ENCODE assay signal across 8 cellular contexts in genomic region chr6:90584636-90585255, GRCh38. TPM values are rescaled to one million over a fixed set of nuclear protein-coding genes. Genes with fewer than 3 reads are reported as not detected.
A peak's percentile ranks its signal among the peaks of the same experiment; 100 is the strongest.
DNase-seq lines count a peak whose midpoint lies in the region; ATAC-seq, FAIRE-seq and TF ChIP-seq lines count a peak whose summit lies in the region.

No MANE protein-coding gene starts in this region.

- DNase-seq in MCF 10A (ENCODE audit: unreplicated experiment) (no peak), breast epithelium (ENCODE audit: low spot score in 2 of 2) (no peak), Kasumi-1 (lab: John Stamatoyannopoulos, UW) (peak; percentile 6 to 53), H1 (ENCODE audit: low read depth in 1 of 2, low spot score in 2 of 2) (no peak), GM19240 (ENCODE audit: insufficient read length, low spot score) (no peak), activated gamma-delta T cell treated with Interleukin-2 at 50 U/mL for 16 hours (no peak)
- DNase-seq in stimulated activated naive B cell treated with anti-CD40 and anti-IgM and Interleukin-4, amounts not matched to agents 10 μg/mL and 1 μg/mL and 100 μg/mL, for 72 hours: no peak

- TF ChIP-seq CTCF in MCF 10A (IDR thresholded peaks at IDR 0.05; ENCODE audit: unreplicated experiment) (no peak), breast epithelium (IDR thresholded peaks at IDR 0.05) (no peak), H1 (IDR thresholded peaks at IDR 0.05; ENCODE audit: control extremely low read depth in 1 of 3, insufficient read depth in 1 of 3, low read depth in 1 of 3, low read length in 3 of 3) (no peak)

- H3K9me3 Mint-ChIP-seq in MCF 10A (ENCODE audit: unreplicated experiment): no peaks in the 10 kb centered on the region
- no peaks in the 10 kb centered on the region for H3K9me3 Mint-ChIP-seq in stimulated activated naive B cell treated with anti-CD40 and anti-IgM and Interleukin-4, amounts not matched to agents 10 μg/mL and 1 μg/mL and 100 μg/mL, for 72 hours

- no peak overlapping the region for H3K27ac Mint-ChIP-seq in MCF 10A (ENCODE audit: low read depth, unreplicated experiment)
- H3K27ac Mint-ChIP-seq in stimulated activated naive B cell treated with anti-CD40 and anti-IgM and Interleukin-4, amounts not matched to agents 10 μg/mL and 1 μg/mL and 100 μg/mL, for 72 hours: peak overlapping the region; percentile 9

- peak overlapping the region; percentile 92 for H3K4me3 Mint-ChIP-seq in MCF 10A (ENCODE audit: unreplicated experiment)
- peak overlapping the region; percentile 48 to 50 for H3K4me3 Mint-ChIP-seq in stimulated activated naive B cell treated with anti-CD40 and anti-IgM and Interleukin-4, amounts not matched to agents 10 μg/mL and 1 μg/mL and 100 μg/mL, for 72 hours

- BruUV-seq in MCF 10A (replicated peaks; lab: Mats Ljungman, UMichigan): no TSS peak

- no peak for TF ChIP-seq EP300 in H1 (IDR thresholded peaks at IDR 0.05; ENCODE audit: borderline replicate concordance in 1 of 2, low read depth in 2 of 2, low read length in 2 of 2)

- no peak overlapping the region for H2BK12ac ChIP-seq in H1 (ENCODE audit: low read depth, low read length)

- POLR2A ChIA-PET in MCF 10A (lab: Yijun Ruan, JAX) (no interaction called here), H1 (lab: Charles Lee; ENCODE audit: partially characterized antibody) (no interaction called here)

- H3K27me3 ChIP-seq in breast epithelium (no peaks in the 10 kb centered on the region), H1 (replicated peaks in 1 of 4; ENCODE audit: control insufficient read depth in 3 of 4, extremely low read depth in 1 of 4, insufficient read depth in 3 of 4, low read length in 3 of 4) (no peaks in the 10 kb centered on the region; a peak in 3 of 7 replicates)

- H3K56ac ChIP-seq in H1 (replicated peaks; ENCODE audit: insufficient read length, low read depth, low read length): no peak overlapping the region

- CTCF ChIA-PET in MCF 10A (lab: Yijun Ruan, JAX) (interaction anchor here (1.1 kb wide), 1 partner anchor 636 kb away, joined by 3 read pairs; no protein-coding TSS in a partner anchor), H1 (lab: Charles Lee; ENCODE audit: partially characterized antibody) (no interaction called here)

- H3K4me1 ChIP-seq in breast epithelium (peaks cover 0 to 10% of the 10 kb centered on the region in 2 donors), H1 (replicated peaks in 1 of 4; ENCODE audit: control insufficient read depth in 3 of 4, insufficient read depth in 4 of 4, low read length in 3 of 4) (no peaks in the 10 kb centered on the region)

- H4K20me1 ChIP-seq in H1 (replicated peaks in 1 of 2; ENCODE audit: control insufficient read depth in 1 of 2, insufficient read depth in 2 of 2, low read length in 2 of 2): peaks cover 7 to 8% of the 10 kb centered on the region in 2 experiments

- no peak overlapping the region for H3K4ac ChIP-seq in H1 (replicated peaks; ENCODE audit: insufficient read length, low read depth, low read length)

- H2BK20ac ChIP-seq in H1 (ENCODE audit: low read length): no peak overlapping the region

- no peak for TF ChIP-seq RAD21 in H1 (IDR thresholded peaks at IDR 0.05 in 1 of 2, conservative IDR thresholded peaks at IDR 0.05 in 1 of 2; ENCODE audit: low read depth in 2 of 2, low read length in 2 of 2)

- H2BK5ac ChIP-seq in H1 (ENCODE audit: low read depth, low read length): no peak overlapping the region

- 87% methylated on average over 2 of the region's 2 CpGs; no CpG with 5 or more reads in 1 of the 2 experiments for WGBS in H1 (ENCODE audit: extremely low coverage in 1 of 2, insufficient coverage in 1 of 2, insufficient read length in 1 of 2, insufficient replicate concordance in 2 of 2, low coverage in 1 of 2, low lambda C conversion rate in 2 of 2, missing lambda C conversion rate in 1 of 2), 2 experiments

- no peak overlapping the region for H2BK120ac ChIP-seq in H1 (replicated peaks; ENCODE audit: low read depth, low read length)

- peak overlapping the region in 1 of 4 experiments; percentile 14; a peak in 1 of 7 replicates for H3K9ac ChIP-seq in H1 (replicated peaks in 1 of 4; ENCODE audit: extremely low read depth in 1 of 4, low read depth in 3 of 4, low read length in 3 of 4)

- H3K79me2 ChIP-seq in H1 (ENCODE audit: control insufficient read depth in 1 of 2, insufficient read depth in 2 of 2, low read length in 2 of 2): peaks cover 0 to 67% of the 10 kb centered on the region in 2 experiments; a peak in 3 of 4 replicates

- no peaks in the 10 kb centered on the region; the same call in 1 of the 2 replicates for H3K79me1 ChIP-seq in H1 (ENCODE audit: low read depth, low read length)

- H4K91ac ChIP-seq in H1 (replicated peaks; ENCODE audit: insufficient read length, low read length): no peak overlapping the region

- no peak overlapping the region for H3K23ac ChIP-seq in H1 (ENCODE audit: insufficient read length)

- no peak overlapping the region for H2AFZ ChIP-seq in H1 (ENCODE audit: low read length)

- no peak for ATAC-seq in stimulated activated naive B cell treated with anti-CD40 and anti-IgM and Interleukin-4, amounts not matched to agents 10 μg/mL and 1 μg/mL and 100 μg/mL, for 72 hours (replicated peaks)
- ATAC-seq in GM19351 (IDR thresholded peaks at IDR 0.05; ENCODE audit: unreplicated experiment): no peak

- no peak for TF ChIP-seq POLR2A in breast epithelium (IDR thresholded peaks at IDR 0.05)
- TF ChIP-seq POLR2A in H1 (IDR thresholded peaks at IDR 0.05; ENCODE audit: control extremely low read depth in 1 of 2, low read depth in 2 of 2, low read length in 2 of 2): no peak

- peak overlapping the region; percentile 32 to 69; a peak in 3 of 4 replicates for H3K4me2 ChIP-seq in H1 (ENCODE audit: insufficient read depth in 1 of 2, low read depth in 2 of 2, low read length in 2 of 2)

- peaks cover 6% of the 10 kb centered on the region for H3K23me2 ChIP-seq in H1 (ENCODE audit: low read depth, low read length)

- no peak overlapping the region for H4K8ac ChIP-seq in H1 (ENCODE audit: extremely low read depth, insufficient read depth, low read length)

- H3K18ac ChIP-seq in H1 (ENCODE audit: extremely low read depth, low read length): no peak overlapping the region

- peaks cover 25% of the 10 kb centered on the region for H3K4me1 Mint-ChIP-seq in MCF 10A (ENCODE audit: insufficient read depth, unreplicated experiment)
- peaks cover 21 to 31% of the 10 kb centered on the region in 2 donors for H3K4me1 Mint-ChIP-seq in stimulated activated naive B cell treated with anti-CD40 and anti-IgM and Interleukin-4, amounts not matched to agents 10 μg/mL and 1 μg/mL and 100 μg/mL, for 72 hours

- H3K9me3 ChIP-seq in breast epithelium (no peaks in the 10 kb centered on the region), H1 (ENCODE audit: insufficient read depth in 2 of 2, low read depth in 1 of 2, low read length in 1 of 2) (no peaks in the 10 kb centered on the region)

- no peak overlapping the region for H3K27ac ChIP-seq in breast epithelium
- no peak overlapping the region for H3K27ac ChIP-seq in H1 (ENCODE audit: low read depth, low read length)

- H3K4me3 ChIP-seq in breast epithelium (peak overlapping the region in 1 of 3 donors; percentile 98), H1 (ENCODE audit: extremely low read depth in 1 of 4, insufficient read depth in 2 of 4, low read depth in 3 of 4, low read length in 4 of 4) (peak overlapping the region in 1 of 4 experiments; percentile 98; a peak in 1 of 8 replicates)

- H2BK15ac ChIP-seq in H1 (ENCODE audit: low read length): no peak overlapping the region

- intact Hi-C loops in MCF 10A (cut with micrococcal nuclease) (no loop called here), breast epithelium (cut with DNase I; ENCODE audit: low total_unique reads) (no loop called here)

- no peak overlapping the region for H3K14ac ChIP-seq in H1 (ENCODE audit: insufficient read length)

- no peak overlapping the region for H4K5ac ChIP-seq in H1 (ENCODE audit: insufficient read length, low read depth, low read length)

- H3K36me3 ChIP-seq in breast epithelium (no peaks in the 10 kb centered on the region), H1 (ENCODE audit: control insufficient read depth in 2 of 4, insufficient read depth in 4 of 4, low read length in 3 of 4) (no peaks in the 10 kb centered on the region)

- H2AK5ac ChIP-seq in H1 (ENCODE audit: low read depth, low read length): no peak overlapping the region

- no peak for FAIRE-seq in H1 (lab: Jason Lieb, UNC)

- H3K27me3 Mint-ChIP-seq in MCF 10A (ENCODE audit: insufficient read depth, unreplicated experiment): peaks cover 13% of the 10 kb centered on the region
- peaks cover 0 to 5% of the 10 kb centered on the region in 2 donors for H3K27me3 Mint-ChIP-seq in stimulated activated naive B cell treated with anti-CD40 and anti-IgM and Interleukin-4, amounts not matched to agents 10 μg/mL and 1 μg/mL and 100 μg/mL, for 72 hours

- H3K36me3 Mint-ChIP-seq in MCF 10A (ENCODE audit: insufficient read depth, unreplicated experiment): no peaks in the 10 kb centered on the region
- H3K36me3 Mint-ChIP-seq in stimulated activated naive B cell treated with anti-CD40 and anti-IgM and Interleukin-4, amounts not matched to agents 10 μg/mL and 1 μg/mL and 100 μg/mL, for 72 hours: peaks cover 5 to 6% of the 10 kb centered on the region in 2 donors

TF ChIP-seq in H1, 55 proteins besides CTCF, POLR2A, EP300 and RAD21:
- TF ChIP-seq POU5F1 (IDR thresholded peaks at IDR 0.05; ENCODE audit: low read depth, low read length) (no peak), USF2 (IDR thresholded peaks at IDR 0.05; ENCODE audit: low read length) (no peak), FOSL1 (IDR thresholded peaks at IDR 0.05; ENCODE audit: insufficient read depth, low read depth, low read length) (no peak), JUN (IDR thresholded peaks at IDR 0.05; ENCODE audit: low read depth, low read length) (no peak)

RNA-seq across cellular contexts. Expression of gene MAP3K7, which starts 2.1 kb away (rescaled TPM):
- 32.6 and 34.4 TPM in 2 replicates for total RNA-seq in MCF 10A (2022)
- total RNA-seq in breast epithelium: 10 to 100 TPM; 26.2 to 52.4 (median 31.1) TPM
- total RNA-seq in H1 (2021; fragmentation: NEBNext Ultra II Directional; extraction: Animal tissue kit (Norgen Biotek cat#: 25700)): 34.0 and 34.8 TPM in 2 replicates
- 14.8 and 27.3 TPM in 2 replicates for polyA plus RNA-seq in H1 (2011; rRNA removed)
- 28.1 TPM for polyA plus RNA-seq in H1 (2011; cell fraction: cytosol; rRNA removed)
- polyA plus RNA-seq in H1 (2011; cell fraction: nucleus; rRNA removed): 30.1 TPM
- polyA plus RNA-seq in H1 (2012, experiment 1 of 2): 17.4 to 24.3 TPM (median 20.4 TPM) in 4 replicates
- 2.1 TPM for polyA plus RNA-seq in H1 (2012, experiment 2 of 2)
- 33.0 TPM for polyA plus RNA-seq in H1 (2013, experiment 1 of 2)
- 29.6 TPM for polyA plus RNA-seq in H1 (2013, experiment 2 of 2)
- 32.2 and 50.6 TPM in 2 replicates for polyA minus RNA-seq in H1 (2011; rRNA and poly(A)+ RNA removed)
- polyA minus RNA-seq in H1 (2011; cell fraction: cytosol; rRNA and poly(A)+ RNA removed): 18.6 TPM
- 63.8 TPM for polyA minus RNA-seq in H1 (2011; cell fraction: nucleus; rRNA and poly(A)+ RNA removed)

Comparison
In these comparisons a context has a peak if more than half of its experiments do, and no peak if none do; other contexts are left out.
1. DNase-seq: peak in Kasumi-1 (2 of 2); none in MCF 10A (single experiment), breast epithelium (0 of 2), H1 (0 of 2), stimulated activated naive B cell treated with anti-CD40 and anti-IgM and Interleukin-4, amounts not matched to agents 10 μg/mL and 1 μg/mL and 100 μg/mL, for 72 hours (single experiment), GM19240 (single experiment) and activated gamma-delta T cell treated with Interleukin-2 at 50 U/mL for 16 hours (single experiment).